ENCODE assay signal across 11 cellular contexts in the genomic region with DNA sequence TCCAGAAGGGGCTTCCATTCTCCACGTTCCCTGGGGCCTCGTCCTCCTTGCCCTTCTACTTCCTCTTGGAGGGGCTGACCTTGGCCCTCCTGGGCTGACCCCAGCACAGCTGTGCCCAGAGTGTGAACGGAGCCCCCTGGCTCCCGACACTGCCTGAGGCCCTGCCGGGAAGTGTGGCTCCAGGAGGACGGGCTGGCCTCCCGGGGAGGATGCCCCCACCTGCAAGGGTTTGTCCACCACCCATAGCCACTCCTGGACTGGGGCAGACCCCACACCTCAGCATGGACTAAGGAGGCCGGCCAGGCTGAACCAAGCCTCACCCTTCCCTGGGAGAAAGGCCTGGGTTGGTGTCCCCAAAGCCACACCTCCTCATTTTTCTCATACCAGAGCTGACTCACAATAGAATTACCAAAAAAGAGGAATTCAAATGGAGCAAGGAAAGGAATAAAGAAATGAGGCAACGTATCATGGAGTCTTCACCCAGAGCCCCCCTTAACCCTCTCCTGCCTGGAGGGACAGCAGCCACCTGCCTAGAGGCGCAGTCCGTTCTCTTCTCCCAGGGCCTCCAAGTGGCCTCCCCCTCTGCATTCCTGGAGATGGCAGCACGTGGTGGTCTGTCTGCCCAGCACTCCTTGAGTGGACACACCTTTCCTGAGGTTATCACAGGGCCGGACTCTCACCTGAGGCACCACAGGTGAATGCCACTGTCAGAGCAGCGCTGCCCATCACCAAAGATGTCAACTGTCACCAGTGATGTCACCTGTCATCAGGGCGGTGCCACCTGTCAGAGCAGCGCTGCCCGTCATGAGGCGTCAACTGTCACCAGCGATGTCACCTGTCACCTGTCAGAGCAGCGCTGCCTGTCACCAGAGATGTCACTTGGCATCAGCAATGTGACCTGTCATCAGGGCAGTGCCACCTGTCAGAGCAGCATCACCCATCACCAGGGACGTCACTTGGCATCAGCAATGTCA. TPM values are rescaled to one million over a fixed set of nuclear protein-coding genes. Genes with fewer than 3 reads are reported as not detected.
A peak's percentile ranks its signal among the peaks of the same experiment; 100 is the strongest.
DNase-seq lines count a peak whose midpoint lies in the region; ATAC-seq and TF ChIP-seq lines count a peak whose summit lies in the region.
"Had no signal": no experiment of that assay in that cellular context is flagged by ENCODE, and none has a peak within 500 bp of the region (broad histone marks: within the 10 kb centered on the region; RNA-seq: fewer than 3 reads in every experiment).

No MANE protein-coding gene starts in this region.

- no peak overlapping the region for H3K4me3 ChIP-seq in PC-9
- no peak overlapping the region for H3K4me3 ChIP-seq in fibroblast of mammary gland (ENCODE audit: control insufficient read depth, low read depth, low read length)
- no peak overlapping the region for H3K4me3 ChIP-seq in psoas muscle
- H3K4me3 ChIP-seq: cardiac muscle cell had no signal

- H3K27me3 ChIP-seq in PC-9 (ENCODE audit: insufficient read depth, low read depth) (no peaks in the 10 kb centered on the region), psoas muscle (ENCODE audit: insufficient read depth in 3 of 3, low read length in 2 of 3) (no peaks in the 10 kb centered on the region)
- H3K27me3 ChIP-seq: cardiac muscle cell had no signal

- no peaks in the 10 kb centered on the region for H3K4me1 Mint-ChIP-seq in Calu3 (ENCODE audit: low read depth, unreplicated experiment)
- H3K4me1 Mint-ChIP-seq: activated B cell treated with CpG ODN at 0.5 μM for 24 hours had no signal

- POLR2A ChIA-PET in PC-9 (lab: Charles Lee; ENCODE audit: unreplicated experiment) = interaction anchor here (0.6 kb wide), 1 partner anchor 90 kb away, joined by 3 read pairs; no protein-coding TSS in a partner anchor

- H3K4me1 ChIP-seq in PC-9 (replicated peaks; ENCODE audit: insufficient read depth) = peaks cover 39% of the 10 kb centered on the region
- H3K4me1 ChIP-seq in psoas muscle = no peaks in the 10 kb centered on the region

- H3F3A ChIP-seq in PC-9 (ENCODE audit: insufficient read depth, low read depth) = peaks cover 40% of the 10 kb centered on the region

- CTCF ChIA-PET in Calu3 (lab: Charles Lee) (no interaction called here), PC-9 (lab: Charles Lee) (no interaction called here)

- no peaks in the 10 kb centered on the region for H3K79me2 ChIP-seq in PC-9 (ENCODE audit: low read depth)

- H3K36me3 Mint-ChIP-seq in Calu3 (ENCODE audit: insufficient read depth, unreplicated experiment) = no peaks in the 10 kb centered on the region

- H4K20me1 ChIP-seq in PC-9 (ENCODE audit: insufficient read depth) = no peaks in the 10 kb centered on the region

- H3K27ac Mint-ChIP-seq in Calu3 (ENCODE audit: unreplicated experiment) = no peak overlapping the region
- H3K27ac Mint-ChIP-seq: activated B cell treated with CpG ODN at 0.5 μM for 24 hours had no signal

- H3K36me3 ChIP-seq in PC-9 (ENCODE audit: low read depth) (no peaks in the 10 kb centered on the region), psoas muscle (ENCODE audit: insufficient read depth in 1 of 2, low read depth in 1 of 2) (peaks cover 3 to 65% of the 10 kb centered on the region in 2 donors)

- intact Hi-C loops in Calu3 (cut with micrococcal nuclease; ENCODE audit: unreplicated experiment) (no loop called here), PC-9 (cut with micrococcal nuclease; ENCODE audit: unreplicated experiment) (loop anchor here (1.0 kb wide), 1 partner anchor 88 kb away; no protein-coding TSS in a partner anchor), psoas muscle (cut with DNase I) (no loop called here)

- H3K4me2 ChIP-seq in PC-9 = peak overlapping the region; percentile 68

- no peaks in the 10 kb centered on the region for H3K9me2 ChIP-seq in PC-9 (ENCODE audit: insufficient read depth)

- H3K9me3 ChIP-seq in PC-9 (ENCODE audit: insufficient read depth, low read depth) (no peaks in the 10 kb centered on the region), psoas muscle (no peaks in the 10 kb centered on the region)

- no peaks in the 10 kb centered on the region for H3K9me3 Mint-ChIP-seq in Calu3 (ENCODE audit: low read depth, unreplicated experiment)
- H3K9me3 Mint-ChIP-seq: activated B cell treated with CpG ODN at 0.5 μM for 24 hours had no signal

- WGBS in psoas muscle, 3 donors = 74 to 84% (median 76%) methylated on average over 21 of the region's 21 CpGs

- DNase-seq in Calu3 = peak; percentile 24
- DNase-seq in PC-9 = peak; percentile 72 to 93
- DNase-seq in fibroblast of mammary gland (ENCODE audit: low read depth) = peak; percentile 56
- DNase-seq in psoas muscle = peak; percentile 17 to 48
- no peak for DNase-seq in GF-D8 (lab: John Stamatoyannopoulos, UW)
- DNase-seq in NCI-H2029 treated with DMSO at 0.1 percent for 48 hours (lab: John Stamatoyannopoulos, UW) = no peak
- no peak for DNase-seq in AML-193 (lab: John Stamatoyannopoulos, UW)
- DNase-seq in NCI-H82 treated with DMSO at 0.1 percent for 48 hours (lab: John Stamatoyannopoulos, UW; ENCODE audit: unreplicated experiment) = no peak
- DNase-seq: activated B cell treated with CpG ODN at 0.5 μM for 24 hours, NCI-H526 had no signal

- no peak for TF ChIP-seq CTCF in Calu3 (IDR thresholded peaks at IDR 0.05; ENCODE audit: unreplicated experiment)
- TF ChIP-seq CTCF in PC-9 (conservative IDR thresholded peaks at IDR 0.05) = no peak
- TF ChIP-seq CTCF in fibroblast of mammary gland (conservative IDR thresholded peaks at IDR 0.05; ENCODE audit: control insufficient read depth, insufficient read depth, low read depth, low read length) = no peak
- no peak for TF ChIP-seq CTCF in psoas muscle (IDR thresholded peaks at IDR 0.05)

- no peaks in the 10 kb centered on the region for H3K27me3 Mint-ChIP-seq in Calu3 (ENCODE audit: unreplicated experiment)
- H3K27me3 Mint-ChIP-seq: activated B cell treated with CpG ODN at 0.5 μM for 24 hours had no signal

- no TSS peak for BruUV-seq in Calu3 (replicated peaks; lab: Mats Ljungman, UMichigan)
- no TSS peak for BruUV-seq in PC-9 (replicated peaks; lab: Mats Ljungman, UMichigan)

- peak overlapping the region; percentile 84 for H3K27ac ChIP-seq in PC-9
- H3K27ac ChIP-seq in psoas muscle = no peak overlapping the region
- H3K27ac ChIP-seq: cardiac muscle cell had no signal

- H3K4me3 Mint-ChIP-seq in Calu3 (ENCODE audit: low read depth, unreplicated experiment) = no peak overlapping the region
- H3K4me3 Mint-ChIP-seq: activated B cell treated with CpG ODN at 0.5 μM for 24 hours had no signal

- ATAC-seq in psoas muscle = peak in 2 of 4 donors; percentile 9 to 64

- no peak overlapping the region for H2AFZ ChIP-seq in PC-9

RNA-seq across cellular contexts. Expression of a gene that starts 3.1 kb away (rescaled TPM):
- 0.29 and 0.33 TPM in 2 replicates for total RNA-seq in Calu3 (2022)
- 1.5 and 1.7 TPM in 2 replicates for total RNA-seq in PC-9 (2021)
- 1 to 10 TPM in 1 of 4 donors, under 1 TPM in 3; 0.24 to 2.5 (median 0.73) TPM for total RNA-seq in psoas muscle
- polyA plus RNA-seq in psoas muscle = under 1 TPM in 2 of 3 donors, not detected in 1; 0.14 to 0.53 TPM
- total RNA-seq: cardiac muscle cell had no signal

Comparison
In these comparisons a context has a peak if more than half of its experiments do, and no peak if none do; other contexts are left out.
1. DNase-seq: peak in Calu3 (single experiment), PC-9 (2 of 2), fibroblast of mammary gland (single experiment) and psoas muscle (2 of 2); none in GF-D8 (single experiment), NCI-H2029 treated with DMSO at 0.1 percent for 48 hours (single experiment), AML-193 (0 of 2) and NCI-H82 treated with DMSO at 0.1 percent for 48 hours (single experiment).